Comparison of ENCODE assay signal across 9 cellular contexts in genomic region chr6:70956191-70956450, GRCh38. TPM values are rescaled to one million over a fixed set of nuclear protein-coding genes. Genes with fewer than 3 reads are reported as not detected.
DNase-seq lines count a peak whose midpoint lies in the region; ATAC-seq and TF ChIP-seq lines count a peak whose summit lies in the region.
"Had no signal": no experiment of that assay in that cellular context is flagged by ENCODE, and none has a peak within 500 bp of the region (broad histone marks: within the 10 kb centered on the region; RNA-seq: fewer than 3 reads in every experiment).

No MANE protein-coding gene starts in this region.

- no peaks in the 10 kb centered on the region for H3K36me3 Mint-ChIP-seq in activated CD4-positive, alpha-beta T cell treated with anti-CD3 and anti-CD28 coated beads, Interleukin-2, amount 10 ng/mL, durations not matched to agents 24 days and 14 days (ENCODE audit: low read depth)
- H3K36me3 Mint-ChIP-seq in WTC11, result no peaks in the 10 kb centered on the region

- H3K27me3 Mint-ChIP-seq in activated CD4-positive, alpha-beta T cell treated with anti-CD3 and anti-CD28 coated beads, Interleukin-2, amount 10 ng/mL, durations not matched to agents 24 days and 14 days, result peaks cover 79% of the 10 kb centered on the region
- peaks cover 70% of the 10 kb centered on the region for H3K27me3 Mint-ChIP-seq in WTC11 (ENCODE audit: low read depth)

- intact Hi-C loops in activated CD4-positive, alpha-beta T cell treated with anti-CD3 and anti-CD28 coated beads, Interleukin-2, amount 10 ng/mL, durations not matched to agents 24 days and 14 days (cut with micrococcal nuclease), result loop anchor here (1.0 to 10.0 kb wide), 4 partner anchors 74 to 651 kb away; partner anchors contain the start of gene COL9A1

- peak overlapping the region; percentile 85 for H3K4me3 Mint-ChIP-seq in activated CD4-positive, alpha-beta T cell treated with anti-CD3 and anti-CD28 coated beads, Interleukin-2, amount 10 ng/mL, durations not matched to agents 24 days and 14 days
- peak overlapping the region; percentile 80 for H3K4me3 Mint-ChIP-seq in WTC11

- POLR2A ChIA-PET in WTC11 (lab: Charles Lee), result interaction anchor here (1.0 to 1.3 kb wide), 2 partner anchors 72 to 411 kb away, joined by 3 read pairs; no protein-coding TSS in a partner anchor

- no peaks in the 10 kb centered on the region for H3K9me3 ChIP-seq in iPS-18a (ENCODE audit: control insufficient read depth, low read depth, low read length)
- H3K9me3 ChIP-seq in thymus (ENCODE audit: control insufficient read depth), result peaks cover 1% of the 10 kb centered on the region

- CTCF ChIA-PET in WTC11 (lab: Charles Lee), result interaction anchor here (0.6 to 4.2 kb wide), 39 partner anchors 11 to 1689 kb away, joined by 3 to 40 read pairs (median 4); partner anchors contain the start of genes FAM135A, SDHAF4 and SMAP1

- H3K27ac ChIP-seq in iPS-18a (ENCODE audit: low read length) (no peak overlapping the region), thymus (ENCODE audit: low read depth) (no peak overlapping the region)

- ATAC-seq in WTC11, result no peak; the same call in 1 of the 2 replicates

- no peaks in the 10 kb centered on the region for H3K9me3 Mint-ChIP-seq in activated CD4-positive, alpha-beta T cell treated with anti-CD3 and anti-CD28 coated beads, Interleukin-2, amount 10 ng/mL, durations not matched to agents 24 days and 14 days
- no peaks in the 10 kb centered on the region for H3K9me3 Mint-ChIP-seq in WTC11

- no peak for DNase-seq in activated CD4-positive, alpha-beta T cell treated with anti-CD3 and anti-CD28 coated beads, Interleukin-2, amount 10 ng/mL, durations not matched to agents 24 days and 14 days
- DNase-seq in activated CD4-positive, alpha-beta T cell treated with anti-CD3 and anti-CD28 coated beads, Interleukin-2, amount 50 U/mL, for 1 hour, result no peak
- no peak for DNase-seq in WTC11 (ENCODE audit: low spot score)
- DNase-seq in AG08395 (ENCODE audit: low spot score), result no peak
- DNase-seq in A172 (ENCODE audit: low spot score), result no peak
- DNase-seq in NOMO-1 treated with dmso at 0.1 percent for 144 hours (lab: John Stamatoyannopoulos, UW; ENCODE audit: unreplicated experiment), result no peak
- DNase-seq: DND-41 had no signal

- no peak for TF ChIP-seq CTCF in WTC11 (IDR thresholded peaks at IDR 0.05)

- no peak overlapping the region for H3K27ac Mint-ChIP-seq in activated CD4-positive, alpha-beta T cell treated with anti-CD3 and anti-CD28 coated beads, Interleukin-2, amount 10 ng/mL, durations not matched to agents 24 days and 14 days
- H3K27ac Mint-ChIP-seq in WTC11, result no peak overlapping the region

- peak overlapping the region; percentile 66 for H3K4me3 ChIP-seq in iPS-18a (ENCODE audit: low read length)
- peak overlapping the region; percentile 36 for H3K4me3 ChIP-seq in thymus (ENCODE audit: low read length)

- H3K27me3 ChIP-seq in iPS-18a (ENCODE audit: control insufficient read depth, insufficient read depth, low read length), result peaks cover 62% of the 10 kb centered on the region
- peaks cover 42% of the 10 kb centered on the region for H3K27me3 ChIP-seq in thymus (ENCODE audit: control insufficient read depth, insufficient read depth)

- 2% methylated on average over 27 of the region's 27 CpGs for WGBS in thymus

- H3K4me1 Mint-ChIP-seq in activated CD4-positive, alpha-beta T cell treated with anti-CD3 and anti-CD28 coated beads, Interleukin-2, amount 10 ng/mL, durations not matched to agents 24 days and 14 days, result peaks cover 8% of the 10 kb centered on the region
- H3K4me1 Mint-ChIP-seq in WTC11, result peaks cover 26% of the 10 kb centered on the region

- peaks cover 6% of the 10 kb centered on the region for H3K4me1 ChIP-seq in iPS-18a (ENCODE audit: control insufficient read depth, low read depth, low read length)
- H3K4me1 ChIP-seq in thymus (ENCODE audit: control insufficient read depth, insufficient read depth, low read length), result no peaks in the 10 kb centered on the region

- H3K9ac ChIP-seq in iPS-18a (ENCODE audit: low read length), result no peak overlapping the region

- no peaks in the 10 kb centered on the region for H3K36me3 ChIP-seq in iPS-18a (ENCODE audit: control insufficient read depth, low read depth, low read length)
- H3K36me3 ChIP-seq in thymus (ENCODE audit: control insufficient read depth, insufficient read depth), result no peaks in the 10 kb centered on the region

TF ChIP-seq in WTC11, 78 proteins besides CTCF, POLR2A, EP300 and RAD21:
- TF ChIP-seq NR3C1 (CRISPR knock-in tag; conservative IDR thresholded peaks at IDR 0.05; ENCODE audit: low read depth), result peak; percentile 12; the same call in 1 of the 2 replicates
- peak; percentile 76; the same call in 1 of the 2 replicates for TF ChIP-seq ETV6 (CRISPR knock-in tag; IDR thresholded peaks at IDR 0.05)
- TF ChIP-seq FOXP4 (CRISPR knock-in tag; IDR thresholded peaks at IDR 0.05), result 0 out of 2 replicates have a peak, but pooled peaks have one; percentile 4
- TF ChIP-seq ZNF671 (CRISPR knock-in tag; IDR thresholded peaks at IDR 0.05), result no peak
- 0 out of 2 replicates have a peak, but pooled peaks have one; percentile 31 for TF ChIP-seq TEAD4 (CRISPR knock-in tag; IDR thresholded peaks at IDR 0.05)
- TF ChIP-seq USF2 (CRISPR knock-in tag; IDR thresholded peaks at IDR 0.05), result no peak
- peak; percentile 36; the same call in 1 of the 2 replicates for TF ChIP-seq ZNF219 (CRISPR knock-in tag; IDR thresholded peaks at IDR 0.05; ENCODE audit: borderline replicate concordance)
- TF ChIP-seq ARID4B (CRISPR knock-in tag; IDR thresholded peaks at IDR 0.05; ENCODE audit: borderline replicate concordance), result peak; percentile 18; the same call in 1 of the 2 replicates

RNA-seq across cellular contexts. Expression of gene B3GAT2, which starts 0.7 kb away (rescaled TPM):
- total RNA-seq in activated CD4-positive, alpha-beta T cell treated with anti-CD3 and anti-CD28 coated beads, Interleukin-2, amount 10 ng/mL, durations not matched to agents 24 days and 14 days, result 0.05 TPM in 1 of 2 replicates, not detected in the other
- total RNA-seq in WTC11 (2021), result 0.70 to 0.85 TPM (median 0.71 TPM) in 3 replicates
- polyA plus RNA-seq in thymus, result 0.46 TPM
- total RNA-seq in A172 (2014; rRNA removed; shearing (Covaris generic)), result not detected in 2 replicates
